In genomic region chr13:43640476-43640875, GRCh38 we compare ENCODE assay signal across 2 cellular contexts.
"Had no signal": no experiment of that assay in that cellular context is flagged by ENCODE, and none has a peak within 500 bp of the region (broad histone marks: within the 10 kb centered on the region; RNA-seq: fewer than 3 reads in every experiment).

No MANE protein-coding gene starts in this region.

- DNase-seq: GDM1, GF-D8 had no signal
